ENCODE assay signal across 27 cellular contexts in the genomic region with DNA sequence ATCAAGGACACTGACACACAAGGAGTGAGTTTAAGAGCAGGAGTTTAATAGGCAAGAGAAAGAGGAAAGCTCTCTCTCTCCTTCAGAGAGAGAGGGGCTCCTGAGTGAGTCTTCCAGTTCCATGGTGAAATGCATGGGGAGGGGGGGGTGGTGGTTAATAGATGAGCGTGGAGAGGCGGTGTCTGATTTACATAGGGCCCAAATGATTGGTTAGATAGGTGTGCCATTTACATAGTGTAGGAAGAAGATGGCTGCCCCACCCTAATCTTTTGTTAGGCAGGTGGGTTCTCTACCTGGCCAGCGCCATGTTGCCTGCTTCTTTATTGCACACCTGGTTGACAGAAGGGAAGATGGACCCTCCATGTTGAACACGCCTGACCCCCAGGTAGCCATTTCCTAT.
"Had no signal": no experiment of that assay in that cellular context is flagged by ENCODE, and none has a peak within 500 bp of the region (broad histone marks: within the 10 kb centered on the region; RNA-seq: fewer than 3 reads in every experiment).

No MANE protein-coding gene starts in this region.

- H3K4me3 Mint-ChIP-seq: activated CD4-positive, alpha-beta memory T cell treated with anti-CD3 and anti-CD28 coated beads, Interleukin-2, amount 10 ng/mL, durations not matched to agents 7 days and 5 days; activated CD4-positive, alpha-beta T cell treated with anti-CD3 and anti-CD28 coated beads for 36 hours; activated naive CD4-positive, alpha-beta T cell treated with anti-CD3 and anti-CD28 coated beads for 36 hours; activated naive CD8-positive, alpha-beta T cell treated with anti-CD3 and anti-CD28 coated beads, Interleukin-2, amount 10 ng/mL, durations not matched to agents 7 days and 5 days; T-helper 1 cell treated with Interleukin-12 subunit alpha and Interleukin-12 subunit beta and Interleukin-4 antibody, amounts not matched to agents 30 μg/mL and 1 μg/mL, for 36 hours; T-helper 2 cell treated with Interferon-gamma antibody and Interleukin-4, amounts not matched to agents 5 μg/mL and 100 μg/mL, for 36 hours had no signal

- H3K9me3 ChIP-seq: body of pancreas, breast epithelium, Peyer's patch, SJSA1, SK-N-SH had no signal

- H3K4me1 ChIP-seq: breast epithelium had no signal

- DNase-seq: activated CD4-positive, alpha-beta memory T cell treated with anti-CD3 and anti-CD28 coated beads, Interleukin-2, amount 10 ng/mL, durations not matched to agents 7 days and 5 days; activated CD4-positive, alpha-beta T cell treated with anti-CD3 and anti-CD28 coated beads for 36 hours; activated gamma-delta T cell; activated naive CD4-positive, alpha-beta T cell treated with anti-CD3 and anti-CD28 coated beads for 36 hours; activated naive CD8-positive, alpha-beta T cell treated with anti-CD3 and anti-CD28 coated beads, Interleukin-2, amount 10 ng/mL, durations not matched to agents 7 days and 5 days; activated T-cell treated with anti-CD3 and anti-CD28 coated beads, Interleukin-2, amount 50 U/mL, for 48 hours; amygdala; body of pancreas; Karpas-422; KBM-7; NCI-H1105; NCI-H1417 treated with DMSO at 0.1 percent for 48 hours; NCI-H1694 treated with DMSO at 0.1 percent for 48 hours; NCI-H2029; NCI-H345; NCI-H524 treated with DMSO at 0.1 percent for 48 hours; PC-3; Peyer's patch; RPMI8226; SHP77 treated with DMSO at 0.1 percent for 48 hours; SK-N-SH had no signal

- H3K27ac ChIP-seq: body of pancreas, breast epithelium, Peyer's patch, SJSA1 had no signal

- H3K4me3 ChIP-seq: body of pancreas, breast epithelium, Peyer's patch, SJSA1 had no signal

- H3K9ac ChIP-seq: SK-N-SH had no signal

- H3K27me3 Mint-ChIP-seq: activated CD4-positive, alpha-beta memory T cell treated with anti-CD3 and anti-CD28 coated beads, Interleukin-2, amount 10 ng/mL, durations not matched to agents 7 days and 5 days; activated CD4-positive, alpha-beta T cell treated with anti-CD3 and anti-CD28 coated beads for 36 hours; activated naive CD8-positive, alpha-beta T cell treated with anti-CD3 and anti-CD28 coated beads, Interleukin-2, amount 10 ng/mL, durations not matched to agents 7 days and 5 days had no signal

- H3K27me3 ChIP-seq: body of pancreas, breast epithelium, Peyer's patch, SJSA1 had no signal

- ATAC-seq: activated CD4-positive, alpha-beta T cell treated with anti-CD3 and anti-CD28 coated beads for 36 hours; activated CD4-positive, CD25-positive, alpha-beta regulatory T cell treated with anti-CD3 and anti-CD28 coated beads, Interleukin-2, amount 50 U/mL, for 24 hours; body of pancreas; PC-3 had no signal

- H3K4me2 ChIP-seq: SK-N-SH had no signal

- H3K27ac Mint-ChIP-seq: activated CD4-positive, alpha-beta memory T cell treated with anti-CD3 and anti-CD28 coated beads, Interleukin-2, amount 10 ng/mL, durations not matched to agents 7 days and 5 days; activated CD4-positive, alpha-beta T cell treated with anti-CD3 and anti-CD28 coated beads for 36 hours; activated naive CD8-positive, alpha-beta T cell treated with anti-CD3 and anti-CD28 coated beads, Interleukin-2, amount 10 ng/mL, durations not matched to agents 7 days and 5 days; activated T-helper 2 cell treated with anti-CD3 and anti-CD28 coated beads, Interferon-gamma antibody, Interleukin-2, Interleukin-4, amounts not matched to agents 10 μg/mL and 5 μg/mL and 100 μg/mL, durations not matched to agents 14 hours and 24 hours and 36 hours; T-helper 1 cell treated with Interleukin-12 subunit alpha and Interleukin-12 subunit beta and Interleukin-4 antibody, amounts not matched to agents 30 μg/mL and 1 μg/mL, for 36 hours; T-helper 2 cell treated with Interferon-gamma antibody and Interleukin-4, amounts not matched to agents 5 μg/mL and 100 μg/mL, for 36 hours had no signal

- H3K36me3 ChIP-seq: breast epithelium, Peyer's patch, SJSA1 had no signal
